20 cellular contexts compared by ENCODE assay signal in genomic region chr6:132041706-132042105, GRCh38.
"Had no signal": no experiment of that assay in that cellular context is flagged by ENCODE, and none has a peak within 500 bp of the region (broad histone marks: within the 10 kb centered on the region; RNA-seq: fewer than 3 reads in every experiment).

No MANE protein-coding gene starts in this region.

- H3K4me3 ChIP-seq: colonic mucosa, gastrocnemius medialis, testis, upper lobe of left lung had no signal

- H3K27me3 ChIP-seq: colonic mucosa, gastrocnemius medialis, testis, upper lobe of left lung had no signal

- H3K27ac ChIP-seq: colonic mucosa, gastrocnemius medialis, testis, upper lobe of left lung, VCaP had no signal

- H3K36me3 ChIP-seq: colonic mucosa, gastrocnemius medialis, upper lobe of left lung had no signal

- H3K4me1 ChIP-seq: colonic mucosa, gastrocnemius medialis, testis, upper lobe of left lung had no signal

- ATAC-seq: activated T-cell treated with anti-CD3 and anti-CD28 coated beads, Interleukin-2, amount 50 U/mL, for 4 hours; gastrocnemius medialis; left ventricle myocardium superior; right cardiac atrium; stimulated activated effector memory CD8-positive, alpha-beta T cell treated with anti-CD3 and anti-CD28 coated beads, Interleukin-12 subunit alpha, Interleukin-12 subunit beta, amount 100 ng/mL, for 72 hours had no signal

- H3K9me3 ChIP-seq: colonic mucosa, gastrocnemius medialis, testis, upper lobe of left lung had no signal

- DNase-seq: activated CD4-positive, alpha-beta T cell treated with anti-CD3 and anti-CD28 coated beads, Interleukin-2, amount 50 U/mL, for 1 hour; activated CD4-positive, CD25-positive, alpha-beta regulatory T cell treated with anti-CD3 and anti-CD28 coated beads, Interleukin-2, amount 50 U/mL, for 72 hours; activated CD8-positive, alpha-beta memory T cell treated with anti-CD3 and anti-CD28 coated beads, Interleukin-2, amount 50 U/mL, for 4 hours; activated effector memory CD4-positive, alpha-beta T cell treated with Interleukin-2 at 50 U/mL for 16 hours; activated naive CD4-positive, alpha-beta T cell treated with anti-CD3 and anti-CD28 coated beads, Interleukin-2, amount 50 U/mL, for 16 hours; activated T-cell treated with anti-CD3 and anti-CD28 coated beads, Interleukin-2, amount 50 U/mL, for 4 hours; aorta; colonic mucosa; endodermal cell; gastrocnemius medialis; head of caudate nucleus; left ventricle myocardium superior; nephron progenitor cell; right cardiac atrium; stimulated activated CD4-positive, alpha-beta T cell treated with anti-CD3 and anti-CD28 coated beads, Interleukin-4, amount 100 ng/mL, for 24 hours; T-helper 2 cell; testis; upper lobe of left lung had no signal
